21 cellular contexts compared by ENCODE assay signal in the genomic region with DNA sequence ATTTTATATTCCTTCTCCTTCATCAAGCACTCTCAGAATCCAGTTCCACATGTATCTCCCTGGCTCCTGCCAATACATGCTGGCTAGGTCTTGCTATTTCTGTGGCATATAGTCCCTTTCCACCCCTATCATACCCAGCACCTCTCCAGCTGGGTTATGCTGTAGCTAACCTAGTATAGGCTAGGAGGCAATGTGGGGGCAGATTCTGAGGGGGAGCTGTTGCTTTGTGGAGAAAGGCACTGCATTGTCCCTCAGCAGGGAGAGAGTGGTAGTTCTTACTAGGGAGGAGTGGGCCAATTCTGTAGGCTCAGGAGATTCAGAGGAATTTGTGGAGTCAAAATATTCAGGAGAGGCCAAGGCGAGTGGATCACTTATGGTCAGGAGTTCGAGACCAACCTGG.
"Had no signal": no experiment of that assay in that cellular context is flagged by ENCODE, and none has a peak within 500 bp of the region (broad histone marks: within the 10 kb centered on the region; RNA-seq: fewer than 3 reads in every experiment).

No MANE protein-coding gene starts in this region.

- H3K4me3 ChIP-seq: colonic mucosa, lung, psoas muscle, spleen, tibial artery had no signal

- H3K27ac ChIP-seq: colonic mucosa, foreskin keratinocyte, neutrophil, psoas muscle, spleen, tibial artery had no signal

- H3K27me3 ChIP-seq: colonic mucosa, foreskin keratinocyte, neutrophil, spleen, tibial artery had no signal

- H3K9me3 Mint-ChIP-seq: nephron progenitor cell; stimulated activated memory B cell treated with anti-CD40 and anti-IgM and Interleukin-4, amounts not matched to agents 10 μg/mL and 1 μg/mL and 100 μg/mL, for 72 hours; stimulated activated naive CD8-positive, alpha-beta T cell treated with anti-CD3 and anti-CD28 coated beads, Interleukin-15, Interleukin-2, amounts not matched to agents 100 ng/mL and 50 ng/mL, for 24 hours had no signal

- H3K27ac Mint-ChIP-seq: nephron progenitor cell; stimulated activated memory B cell treated with anti-CD40 and anti-IgM and Interleukin-4, amounts not matched to agents 10 μg/mL and 1 μg/mL and 100 μg/mL, for 72 hours; stimulated activated naive CD8-positive, alpha-beta T cell treated with anti-CD3 and anti-CD28 coated beads, Interleukin-15, Interleukin-2, amounts not matched to agents 100 ng/mL and 50 ng/mL, for 24 hours had no signal

- DNase-seq: colonic mucosa; dermis blood vessel endothelial cell; erythroblast; foreskin keratinocyte; left colon; left ventricle myocardium superior; mesenchymal stem cell; naive thymus-derived CD4-positive, alpha-beta T cell; nephron progenitor cell; psoas muscle; retina; spleen; stimulated activated CD4-positive, alpha-beta T cell treated with anti-CD3 and anti-CD28 coated beads, Interleukin-15, amount 100 ng/mL, for 24 hours; stimulated activated CD4-positive, alpha-beta T cell treated with anti-CD3 and anti-CD28 coated beads, Interleukin-1b, Interleukin-23, amount 100 ng/mL, for 48 hours; stimulated activated CD4-positive, alpha-beta T cell treated with anti-CD3 and anti-CD28 coated beads, Interleukin-4, amount 100 ng/mL, for 24 hours; tibial artery had no signal

- H3K27me3 Mint-ChIP-seq: naive thymus-derived CD4-positive, alpha-beta T cell; stimulated activated memory B cell treated with anti-CD40 and anti-IgM and Interleukin-4, amounts not matched to agents 10 μg/mL and 1 μg/mL and 100 μg/mL, for 72 hours; stimulated activated naive CD8-positive, alpha-beta T cell treated with anti-CD3 and anti-CD28 coated beads, Interleukin-15, Interleukin-2, amounts not matched to agents 100 ng/mL and 50 ng/mL, for 24 hours had no signal

- ATAC-seq: foreskin keratinocyte; left colon; left ventricle myocardium superior; naive thymus-derived CD4-positive, alpha-beta T cell; psoas muscle; sciatic nerve; stimulated activated memory B cell treated with anti-CD40 and anti-IgM and Interleukin-4, amounts not matched to agents 10 μg/mL and 1 μg/mL and 100 μg/mL, for 72 hours had no signal

- H3K36me3 ChIP-seq: colonic mucosa, neutrophil had no signal

- H3K4me1 ChIP-seq: colonic mucosa, psoas muscle, spleen, tibial artery had no signal

- H3K9me3 ChIP-seq: colonic mucosa, neutrophil, psoas muscle, spleen, tibial artery had no signal

- H3K4me3 Mint-ChIP-seq: naive thymus-derived CD4-positive, alpha-beta T cell; nephron progenitor cell; stimulated activated memory B cell treated with anti-CD40 and anti-IgM and Interleukin-4, amounts not matched to agents 10 μg/mL and 1 μg/mL and 100 μg/mL, for 72 hours; stimulated activated naive CD8-positive, alpha-beta T cell treated with anti-CD3 and anti-CD28 coated beads, Interleukin-15, Interleukin-2, amounts not matched to agents 100 ng/mL and 50 ng/mL, for 24 hours had no signal
